ENCODE assay signal across 8 cellular contexts in genomic region chr12:14417717-14418116, GRCh38. TPM values are rescaled to one million over a fixed set of nuclear protein-coding genes. Genes with fewer than 3 reads are reported as not detected.
DNase-seq lines count a peak whose midpoint lies in the region; ATAC-seq and TF ChIP-seq lines count a peak whose summit lies in the region.

No MANE protein-coding gene starts in this region.

- H3K36me3 ChIP-seq in BJ (ENCODE audit: control insufficient read depth, insufficient read depth, low read length) (no peaks in the 10 kb centered on the region), HUES64 (ENCODE audit: insufficient read depth, low read length) (peaks cover 7% of the 10 kb centered on the region; the same call in 1 of the 2 replicates)

- no CpG with 5 or more reads among the region's 3 CpGs for WGBS in HUES64

- no peaks in the 10 kb centered on the region for H3K27me3 ChIP-seq in BJ (ENCODE audit: control insufficient read depth, insufficient read depth, low read length)
- H3K27me3 ChIP-seq in HUES64 (ENCODE audit: insufficient read depth, low read length), result no peaks in the 10 kb centered on the region

- H3K27ac ChIP-seq in HUES64 (ENCODE audit: low read depth, low read length), result peak overlapping the region; percentile 74

- intact Hi-C loops in left colon (cut with DNase I, micrococcal nuclease), result loop anchor here in 1 of 2 donors (10.0 kb wide), 1 partner anchor 163 kb away; no protein-coding TSS in a partner anchor

- CTCF ChIA-PET in BJ (lab: Yijun Ruan, JAX), result interaction anchor here (0.6 to 1.2 kb wide), 8 partner anchors 15 to 180 kb away, joined by 3 to 11 read pairs (median 4); no protein-coding TSS in a partner anchor

- peak; percentile 25 for DNase-seq in BJ (ENCODE audit: low read depth)
- peak; percentile 53 to 64 for DNase-seq in activated CD4-positive, alpha-beta T cell treated with anti-CD3 and anti-CD28 coated beads for 4 hours
- peak; percentile 97 for DNase-seq in dermis blood vessel endothelial cell
- peak; percentile 50 to 54 for DNase-seq in left colon
- peak; percentile 55 to 59 for DNase-seq in stimulated activated CD4-positive, alpha-beta T cell treated with anti-CD3 and anti-CD28 coated beads, Interleukin-2, amount 100 ng/mL, for 24 hours
- no peak for DNase-seq in NCI-H187 (lab: John Stamatoyannopoulos, UW)
- DNase-seq in GM13977 (ENCODE audit: low spot score), result no peak

- peak overlapping the region; percentile 41; the same call in 1 of the 2 replicates for H3K9ac ChIP-seq in HUES64 (ENCODE audit: low read depth, low read length)

- TF ChIP-seq CTCF in BJ (IDR thresholded peaks at IDR 0.05; ENCODE audit: insufficient read depth, low read depth, low read length) (no peak), GM13977 (IDR thresholded peaks at IDR 0.05; ENCODE audit: extremely low read depth, insufficient read depth, missing control alignments) (no peak)

- POLR2A ChIA-PET in BJ (lab: Charles Lee), result no interaction called here

- H3K4me3 ChIP-seq in BJ (ENCODE audit: low read depth, low read length) (no peak overlapping the region), HUES64 (ENCODE audit: low read length) (peak overlapping the region; percentile 2)

- H3K4me1 ChIP-seq in HUES64 (ENCODE audit: insufficient read depth, low read length), result peaks cover 71% of the 10 kb centered on the region

- no peaks in the 10 kb centered on the region; the same call in 1 of the 2 replicates for H3K9me3 ChIP-seq in HUES64 (ENCODE audit: insufficient read depth, low read depth, low read length)

- ATAC-seq in left colon, result peak; percentile 69

- in situ Hi-C loops in GM13977 (cut with MboI; ENCODE audit: low pct_unique_long_range_greater_than_20kb, low sequenced_read_pairs, unreplicated experiment), result no loop called here

RNA-seq across cellular contexts. Expression of gene ATF7IP, which starts 52.2 kb away (rescaled TPM):
- 8.1 and 10.2 TPM in 2 replicates for polyA plus RNA-seq in BJ (2011; rRNA removed)
- 32.6 and 42.2 TPM in 2 replicates for polyA minus RNA-seq in BJ (2011; rRNA and poly(A)+ RNA removed)
- polyA plus RNA-seq in HUES64 (2013, experiment 1 of 2), result 45.3 TPM
- 55.5 TPM for polyA plus RNA-seq in HUES64 (2013, experiment 2 of 2)
- 32.3 and 36.8 TPM in 2 replicates for total RNA-seq in dermis blood vessel endothelial cell
- 10 to 100 TPM; 42.9 to 46.3 TPM for total RNA-seq in left colon

Comparison
In these comparisons a context has a peak if more than half of its experiments do, and no peak if none do; other contexts are left out.
1. DNase-seq: peak in BJ (single experiment), activated CD4-positive, alpha-beta T cell treated with anti-CD3 and anti-CD28 coated beads for 4 hours (2 of 2), dermis blood vessel endothelial cell (single experiment), left colon (2 of 2) and stimulated activated CD4-positive, alpha-beta T cell treated with anti-CD3 and anti-CD28 coated beads, Interleukin-2, amount 100 ng/mL, for 24 hours (2 of 2); none in NCI-H187 (0 of 2) and GM13977 (single experiment).